In the genomic region with DNA sequence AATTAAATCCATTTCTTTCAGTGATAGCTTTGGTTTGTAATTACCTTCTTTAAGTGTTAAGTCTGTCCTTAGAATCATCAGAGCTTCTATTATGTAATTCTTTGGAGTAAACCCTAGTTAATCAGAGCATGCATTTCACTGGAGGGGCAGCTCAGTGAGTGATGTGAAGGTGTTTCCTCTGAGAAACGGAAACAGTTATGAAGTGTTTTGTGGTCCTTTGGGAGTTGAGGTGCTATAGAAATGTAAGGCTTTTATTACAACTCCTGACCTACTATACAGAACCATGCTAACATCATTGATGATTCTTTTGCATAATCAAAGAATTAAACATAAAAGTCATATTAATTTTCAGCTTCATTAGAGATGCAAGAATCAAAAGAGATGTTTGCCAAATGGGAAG, we compare ENCODE assay signal across 16 cellular contexts.
"Had no signal": no experiment of that assay in that cellular context is flagged by ENCODE, and none has a peak within 500 bp of the region (broad histone marks: within the 10 kb centered on the region; RNA-seq: fewer than 3 reads in every experiment).

No MANE protein-coding gene starts in this region.

- H3K9me3 Mint-ChIP-seq: nephron had no signal

- DNase-seq: activated CD4-positive, CD25-positive, alpha-beta regulatory T cell treated with anti-CD3 and anti-CD28 coated beads, Interleukin-2, amount 50 U/mL, for 72 hours; activated naive CD4-positive, alpha-beta T cell treated with Interleukin-2 at 50 U/mL for 16 hours; anterior cingulate cortex; brain microvascular endothelial cell; cerebellar nuclear complex; effector memory CD4-positive, alpha-beta T cell; foreskin fibroblast; hypothalamus; kidney; left ventricle myocardium inferior; mucosa of descending colon; right cardiac atrium; stimulated activated CD4-positive, alpha-beta T cell treated with anti-CD3 and anti-CD28 coated beads, Interleukin-4, amount 100 ng/mL, for 24 hours; stimulated activated naive CD8-positive, alpha-beta T cell treated with anti-CD3 and anti-CD28 coated beads, Interleukin-15, Interleukin-2, amounts not matched to agents 100 U/mL and 50 U/mL, for 24 hours; transverse colon had no signal

- ATAC-seq: mucosa of descending colon; right cardiac atrium; stimulated activated naive CD8-positive, alpha-beta T cell treated with anti-CD3 and anti-CD28 coated beads, Interleukin-15, Interleukin-2, amounts not matched to agents 100 U/mL and 50 U/mL, for 24 hours had no signal

- H3K4me3 Mint-ChIP-seq: nephron had no signal
